Comparison of ENCODE assay signal across 31 cellular contexts in the genomic region with DNA sequence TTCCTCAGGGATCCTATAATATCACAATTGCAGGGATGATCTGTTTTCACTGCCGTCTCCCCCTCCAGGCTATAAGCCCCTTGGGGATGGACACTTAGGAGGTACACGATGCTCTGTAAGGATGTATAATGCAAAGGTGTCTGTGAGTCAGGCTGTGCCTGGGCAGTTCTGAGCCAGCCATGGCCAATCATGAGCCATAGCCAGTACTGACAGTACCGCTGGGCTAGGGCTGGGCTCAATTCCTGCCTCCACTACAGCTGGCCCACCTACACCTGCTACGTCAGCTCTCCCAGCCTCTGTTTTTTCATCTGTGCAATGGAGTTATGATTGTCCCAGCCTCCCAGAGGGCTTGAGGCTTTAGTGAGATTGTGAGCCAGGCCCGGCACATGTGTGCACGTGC. TPM values are rescaled to one million over a fixed set of nuclear protein-coding genes. Genes with fewer than 3 reads are reported as not detected.
"Had no signal": no experiment of that assay in that cellular context is flagged by ENCODE, and none has a peak within 500 bp of the region (broad histone marks: within the 10 kb centered on the region; RNA-seq: fewer than 3 reads in every experiment).

No MANE protein-coding gene starts in this region.

- DNase-seq: activated CD4-positive, alpha-beta memory T cell treated with anti-CD3 and anti-CD28 coated beads, Interleukin-2, amount 10 ng/mL, durations not matched to agents 7 days and 5 days; activated CD4-positive, alpha-beta T cell treated with anti-CD3 and anti-CD28 coated beads for 1 hour; activated CD4-positive, alpha-beta T cell treated with anti-CD3 and anti-CD28 coated beads for 4 hours; activated CD4-positive, alpha-beta T cell treated with anti-CD3 and anti-CD28 coated beads, Interleukin-2, amount 10 ng/mL, durations not matched to agents 7 days and 5 days; activated CD4-positive, alpha-beta T cell treated with anti-CD3 and anti-CD28 coated beads, Interleukin-2, amount 50 U/mL, for 4 hours; activated CD8-positive, alpha-beta memory T cell treated with anti-CD3 and anti-CD28 coated beads, Interleukin-2, amount 50 U/mL, for 48 hours; activated effector memory CD4-positive, alpha-beta T cell treated with Interleukin-2 at 50 U/mL for 16 hours; activated gamma-delta T cell treated with Interleukin-2 at 50 U/mL for 16 hours; activated naive CD4-positive, alpha-beta T cell treated with anti-CD3 and anti-CD28 coated beads, Interleukin-2, amount 50 U/mL, for 16 hours; activated naive CD4-positive, alpha-beta T cell treated with Interleukin-2 at 50 U/mL for 16 hours; activated T-cell treated with anti-CD3 and anti-CD28 coated beads for 4 hours; activated T-cell treated with anti-CD3 and anti-CD28 coated beads, Interleukin-2, amount 50 U/mL, for 4 hours; amniotic stem cell; anterior cingulate cortex; brain microvascular endothelial cell; dorsolateral prefrontal cortex; effector memory CD4-positive, alpha-beta T cell; erythroblast; foreskin keratinocyte; gastrocnemius medialis; glutamatergic neuron; heart left ventricle; T-helper 2 cell had no signal

- H3K27ac ChIP-seq: brain microvascular endothelial cell, coronary artery, dorsolateral prefrontal cortex, esophagus muscularis mucosa, foreskin keratinocyte, gastrocnemius medialis, heart left ventricle, VCaP had no signal

- H3K4me1 ChIP-seq: foreskin keratinocyte had no signal

- H3K36me3 ChIP-seq: brain microvascular endothelial cell, esophagus muscularis mucosa, gastrocnemius medialis, heart left ventricle had no signal

- H3K4me3 ChIP-seq: coronary artery, dorsolateral prefrontal cortex, esophagus muscularis mucosa, gastrocnemius medialis, heart left ventricle had no signal

- ATAC-seq: activated T-cell treated with anti-CD3 and anti-CD28 coated beads, Interleukin-2, amount 50 U/mL, for 4 hours; activated T-helper 17 cell treated with anti-CD3 and anti-CD28 coated beads, Interleukin-2, amount 50 U/mL, for 72 hours; foreskin keratinocyte; gastrocnemius medialis; heart left ventricle; WTC11 had no signal

- H3K9me3 ChIP-seq: gastrocnemius medialis had no signal

- FAIRE-seq: astrocyte had no signal

RNA-seq across cellular contexts. Expression of a gene that starts 2.8 kb away (rescaled TPM):
- total RNA-seq: activated CD4-positive, alpha-beta memory T cell treated with anti-CD3 and anti-CD28 coated beads, Interleukin-2, amount 10 ng/mL, durations not matched to agents 7 days and 5 days; activated CD4-positive, alpha-beta T cell treated with anti-CD3 and anti-CD28 coated beads, Interleukin-2, amount 10 ng/mL, durations not matched to agents 7 days and 5 days; activated T-cell treated with anti-CD3 and anti-CD28 coated beads, Interleukin-2, amount 50 U/mL, for 4 hours; activated T-helper 17 cell treated with anti-CD3 and anti-CD28 coated beads, Interleukin-2, amount 50 U/mL, for 72 hours; bronchial epithelial cell; foreskin keratinocyte; T-helper 1 cell treated with Interleukin-12 subunit alpha and Interleukin-12 subunit beta and Interleukin-4 antibody, amounts not matched to agents 30 ng/mL and 1 ng/mL, for 36 hours had no signal
- polyA plus RNA-seq: foreskin keratinocyte had no signal

RNA-seq across cellular contexts. Expression of a gene that starts 30.0 kb away (rescaled TPM):
- total RNA-seq: activated CD4-positive, alpha-beta memory T cell treated with anti-CD3 and anti-CD28 coated beads, Interleukin-2, amount 10 ng/mL, durations not matched to agents 7 days and 5 days; activated CD4-positive, alpha-beta T cell treated with anti-CD3 and anti-CD28 coated beads, Interleukin-2, amount 10 ng/mL, durations not matched to agents 7 days and 5 days; T-helper 1 cell treated with Interleukin-12 subunit alpha and Interleukin-12 subunit beta and Interleukin-4 antibody, amounts not matched to agents 30 ng/mL and 1 ng/mL, for 36 hours had no signal
